In genomic region chr3:154758109-154758868, GRCh38 we compare ENCODE assay signal across 8 cellular contexts.
A peak's percentile ranks its signal among the peaks of the same experiment; 100 is the strongest.
DNase-seq lines count a peak whose midpoint lies in the region; ATAC-seq and TF ChIP-seq lines count a peak whose summit lies in the region.

No MANE protein-coding gene starts in this region.

- in situ Hi-C loops in IMR-90 (cut with MboI; ENCODE audit: low sequenced_read_pairs) = loop anchor here (25.0 kb wide), 1 partner anchor 954 kb away; no protein-coding TSS in a partner anchor

- H4K8ac ChIP-seq in IMR-90 (ENCODE audit: low read depth in 2 of 2, low read length in 2 of 2) = no peak overlapping the region; a peak in 1 of 4 replicates

- CTCF ChIA-PET in IMR-90 (lab: Yijun Ruan, JAX) = interaction anchor here (0.5 to 1.8 kb wide), 7 partner anchors 11 to 577 kb away, joined by 3 to 5 read pairs (median 3); no protein-coding TSS in a partner anchor
- CTCF ChIA-PET in activated CD4-positive, alpha-beta memory T cell treated with anti-CD3 and anti-CD28 coated beads, Interleukin-2, amount 10 ng/mL, durations not matched to agents 7 days and 5 days (lab: Charles Lee) = no interaction called here

- H3K27me3 ChIP-seq in IMR-90 (ENCODE audit: control insufficient read depth, insufficient read depth, low read length) (no peaks in the 10 kb centered on the region), right atrium auricular region (no peaks in the 10 kb centered on the region), ovary (no peaks in the 10 kb centered on the region)

- H3K4me2 ChIP-seq in IMR-90 (ENCODE audit: low read depth, low read length) = no peak overlapping the region

- no peaks in the 10 kb centered on the region for H3K79me1 ChIP-seq in IMR-90 (ENCODE audit: low read depth in 1 of 2, low read length in 2 of 2)

- dilution Hi-C loops in IMR-90 (cut with HindIII; ENCODE audit: low sequenced_read_pairs, unreplicated experiment) = no loop called here

- no peak overlapping the region for H3K56ac ChIP-seq in IMR-90 (ENCODE audit: extremely low read depth, insufficient read depth, low read length)

- H3K27ac ChIP-seq in IMR-90 (ENCODE audit: insufficient read depth, low read length) (no peak overlapping the region), SK-N-MC (no peak overlapping the region), right atrium auricular region (no peak overlapping the region), ovary (no peak overlapping the region)

- no peak overlapping the region for H4K5ac ChIP-seq in IMR-90 (ENCODE audit: low read depth, low read length)

- TF ChIP-seq EP300 in ovary (IDR thresholded peaks at IDR 0.05) = no peak

- H3K4me1 Mint-ChIP-seq in activated CD4-positive, alpha-beta memory T cell treated with anti-CD3 and anti-CD28 coated beads, Interleukin-2, amount 10 ng/mL, durations not matched to agents 7 days and 5 days = no peaks in the 10 kb centered on the region

- peak; percentile 77 for TF ChIP-seq RAD21 in IMR-90 (IDR thresholded peaks at IDR 0.05; ENCODE audit: low read length)

- no peaks in the 10 kb centered on the region for H3K9me3 Mint-ChIP-seq in activated CD4-positive, alpha-beta memory T cell treated with anti-CD3 and anti-CD28 coated beads, Interleukin-2, amount 10 ng/mL, durations not matched to agents 7 days and 5 days

- no peaks in the 10 kb centered on the region for H3K36me3 Mint-ChIP-seq in activated CD4-positive, alpha-beta memory T cell treated with anti-CD3 and anti-CD28 coated beads, Interleukin-2, amount 10 ng/mL, durations not matched to agents 7 days and 5 days (ENCODE audit: low read depth)

- H3K36me3 ChIP-seq in IMR-90 (ENCODE audit: control insufficient read depth, insufficient read depth, low read length) (no peaks in the 10 kb centered on the region), SK-N-MC (ENCODE audit: insufficient read depth, low read length) (no peaks in the 10 kb centered on the region), right atrium auricular region (no peaks in the 10 kb centered on the region), ovary (no peaks in the 10 kb centered on the region)

- DNase-seq in AG20443 (ENCODE audit: low spot score) (peak; percentile 23), IMR-90 (peak; percentile 70), SK-N-MC (ENCODE audit: low read depth, low spot score) (peak; percentile 8), right atrium auricular region (ENCODE audit: low spot score) (no peak), HuH-7.5 (ENCODE audit: low spot score) (no peak), ovary (no peak)
- DNase-seq in activated CD4-positive, alpha-beta memory T cell treated with anti-CD3 and anti-CD28 coated beads, Interleukin-2, amount 10 ng/mL, durations not matched to agents 7 days and 5 days = no peak

- H2BK20ac ChIP-seq in IMR-90 (ENCODE audit: low read depth, low read length) = no peak overlapping the region

- H3K9me3 ChIP-seq in IMR-90 (ENCODE audit: control insufficient read depth, insufficient read depth, low read length) = no peaks in the 10 kb centered on the region
- H3K9me3 ChIP-seq in SK-N-MC (ENCODE audit: low read depth, low read length) = no peaks in the 10 kb centered on the region
- H3K9me3 ChIP-seq in right atrium auricular region = no peaks in the 10 kb centered on the region
- H3K9me3 ChIP-seq in ovary = no peaks in the 10 kb centered on the region

- H4K91ac ChIP-seq in IMR-90 (ENCODE audit: insufficient read depth, low read depth, low read length) = no peak overlapping the region

- no CpG with 5 or more reads among the region's 5 CpGs for WGBS in IMR-90 (ENCODE audit: extremely low coverage in 2 of 2, insufficient read length in 1 of 2), 2 experiments
- WGBS in ovary, 3 donors = 7 to 10% (median 10%) methylated on average over 5 of the region's 5 CpGs

- H2BK15ac ChIP-seq in IMR-90 (ENCODE audit: low read depth, low read length) = no peak overlapping the region

- no peak overlapping the region for H3K23ac ChIP-seq in IMR-90 (ENCODE audit: low read depth, low read length)

- no peak overlapping the region for H3K14ac ChIP-seq in IMR-90 (replicated peaks; ENCODE audit: low read depth, low read length)

- ATAC-seq in IMR-90 (ENCODE audit: low read depth) = peak; percentile 66
- ATAC-seq in HG03196 (IDR thresholded peaks at IDR 0.05; ENCODE audit: unreplicated experiment) = no peak

- no peak overlapping the region for H3K27ac Mint-ChIP-seq in activated CD4-positive, alpha-beta memory T cell treated with anti-CD3 and anti-CD28 coated beads, Interleukin-2, amount 10 ng/mL, durations not matched to agents 7 days and 5 days

- H2BK120ac ChIP-seq in IMR-90 (ENCODE audit: low read depth, low read length) = no peak overlapping the region

- no peaks in the 10 kb centered on the region for H3K4me1 ChIP-seq in IMR-90 (ENCODE audit: control insufficient read depth, insufficient read depth, low read length)
- H3K4me1 ChIP-seq in right atrium auricular region = no peaks in the 10 kb centered on the region
- no peaks in the 10 kb centered on the region for H3K4me1 ChIP-seq in ovary (ENCODE audit: insufficient read depth)

- H3K18ac ChIP-seq in IMR-90 (ENCODE audit: low read depth, low read length) = no peak overlapping the region

- H2BK5ac ChIP-seq in IMR-90 (ENCODE audit: low read depth, low read length, poor library complexity, severe bottlenecking) = no peak overlapping the region

- no TSS peak for BruUV-seq in IMR-90 (replicated peaks; lab: Mats Ljungman, UMichigan)

- H2AFZ ChIP-seq in IMR-90 (replicated peaks; ENCODE audit: low read length, poor library complexity) = no peak overlapping the region

- no peaks in the 10 kb centered on the region for H3K9me1 ChIP-seq in IMR-90 (ENCODE audit: insufficient read depth, low read length)

- no peaks in the 10 kb centered on the region for H3K27me3 Mint-ChIP-seq in activated CD4-positive, alpha-beta memory T cell treated with anti-CD3 and anti-CD28 coated beads, Interleukin-2, amount 10 ng/mL, durations not matched to agents 7 days and 5 days

- no peak overlapping the region for H3K9ac ChIP-seq in IMR-90 (ENCODE audit: low read depth, low read length)
- no peak overlapping the region for H3K9ac ChIP-seq in SK-N-MC (ENCODE audit: insufficient read length)

- no peak overlapping the region for H2AK5ac ChIP-seq in IMR-90 (ENCODE audit: low read depth, low read length)

- intact Hi-C loops in IMR-90 (cut with micrococcal nuclease) = loop anchor here (1.0 to 10.0 kb wide), 7 partner anchors 144 to 944 kb away; no protein-coding TSS in a partner anchor
- intact Hi-C loops in ovary (cut with DNase I) = no loop called here

- TF ChIP-seq POLR2A in IMR-90 (IDR thresholded peaks at IDR 0.05; ENCODE audit: low read depth, low read length) (no peak), ovary (IDR thresholded peaks at IDR 0.05) (no peak)

- TF ChIP-seq CTCF in IMR-90 (conservative IDR thresholded peaks at IDR 0.05; ENCODE audit: low read depth, low read length) = peak; percentile 68
- peak; percentile 11 to 61 for TF ChIP-seq CTCF in right atrium auricular region (IDR thresholded peaks at IDR 0.05)
- no peak for TF ChIP-seq CTCF in ovary (IDR thresholded peaks at IDR 0.05)

- H3K4ac ChIP-seq in IMR-90 (ENCODE audit: low read depth, low read length) = no peak overlapping the region

- H4K20me1 ChIP-seq in IMR-90 (ENCODE audit: insufficient read depth, low read length) = no peaks in the 10 kb centered on the region

- POLR2A ChIA-PET in IMR-90 (lab: Charles Lee; ENCODE audit: unreplicated experiment) = no interaction called here
- POLR2A ChIA-PET in activated CD4-positive, alpha-beta memory T cell treated with anti-CD3 and anti-CD28 coated beads, Interleukin-2, amount 10 ng/mL, durations not matched to agents 7 days and 5 days (lab: Charles Lee) = no interaction called here

- H2AK9ac ChIP-seq in IMR-90 (replicated peaks; ENCODE audit: low read depth, low read length, poor library complexity) = no peak overlapping the region

- H3K4me3 ChIP-seq in IMR-90 (ENCODE audit: insufficient read depth, low read depth, low read length) (no peak overlapping the region), SK-N-MC (no peak overlapping the region), right atrium auricular region (no peak overlapping the region), ovary (no peak overlapping the region)

- no peak overlapping the region for H3K4me3 Mint-ChIP-seq in activated CD4-positive, alpha-beta memory T cell treated with anti-CD3 and anti-CD28 coated beads, Interleukin-2, amount 10 ng/mL, durations not matched to agents 7 days and 5 days

TF ChIP-seq in IMR-90, 13 proteins besides CTCF, POLR2A, EP300 and RAD21:
- TF ChIP-seq MAZ (IDR thresholded peaks at IDR 0.05; ENCODE audit: borderline replicate concordance, low read depth, low read length) = no peak
- no peak for TF ChIP-seq BHLHE40 (IDR thresholded peaks at IDR 0.05; ENCODE audit: low read depth, low read length)
- no peak for TF ChIP-seq MAFK (IDR thresholded peaks at IDR 0.05; ENCODE audit: low read depth, low read length)
- TF ChIP-seq MXI1 (IDR thresholded peaks at IDR 0.05; ENCODE audit: borderline replicate concordance, low read depth, low read length) = no peak
- no peak for TF ChIP-seq ELK1 (IDR thresholded peaks at IDR 0.05; ENCODE audit: borderline replicate concordance, low read depth, low read length)
- peak; percentile 79 for TF ChIP-seq SMC3 (IDR thresholded peaks at IDR 0.05; ENCODE audit: low read depth, low read length)

Comparison
In these comparisons a context has a peak if more than half of its experiments do, and no peak if none do; other contexts are left out.
1. DNase-seq: peak in AG20443 (single experiment), IMR-90 (single experiment) and SK-N-MC (single experiment); none in right atrium auricular region (single experiment), HuH-7.5 (single experiment), activated CD4-positive, alpha-beta memory T cell treated with anti-CD3 and anti-CD28 coated beads, Interleukin-2, amount 10 ng/mL, durations not matched to agents 7 days and 5 days (single experiment) and ovary (0 of 5).
2. CTCF ChIP-seq: peak in IMR-90 (single experiment) and right atrium auricular region (2 of 2); none in ovary (0 of 3).